Comparison of ENCODE assay signal across 13 cellular contexts in genomic region chr10:7856685-7857084, GRCh38. TPM values are rescaled to one million over a fixed set of nuclear protein-coding genes. Genes with fewer than 3 reads are reported as not detected.
DNase-seq lines count a peak whose midpoint lies in the region; ATAC-seq and TF ChIP-seq lines count a peak whose summit lies in the region.
"Had no signal": no experiment of that assay in that cellular context is flagged by ENCODE, and none has a peak within 500 bp of the region (broad histone marks: within the 10 kb centered on the region; RNA-seq: fewer than 3 reads in every experiment).

No MANE protein-coding gene starts in this region.

- no peak overlapping the region for H3K56ac ChIP-seq in IMR-90 (ENCODE audit: extremely low read depth, insufficient read depth, low read length)

- H3K27me3 Mint-ChIP-seq in nephron (ENCODE audit: low read depth) = no peaks in the 10 kb centered on the region
- H3K27me3 Mint-ChIP-seq: CD4-positive, CD25-positive, alpha-beta regulatory T cell had no signal

- H3K18ac ChIP-seq in IMR-90 (ENCODE audit: low read depth, low read length) = no peak overlapping the region

- H3K27me3 ChIP-seq in IMR-90 (ENCODE audit: control insufficient read depth, insufficient read depth, low read length) (no peaks in the 10 kb centered on the region), hepatocyte (no peaks in the 10 kb centered on the region)

- H2BK15ac ChIP-seq in IMR-90 (ENCODE audit: low read depth, low read length) = no peak overlapping the region

- TF ChIP-seq CTCF in 22Rv1 (IDR thresholded peaks at IDR 0.05) = no peak
- TF ChIP-seq CTCF in IMR-90 (conservative IDR thresholded peaks at IDR 0.05; ENCODE audit: low read depth, low read length) = no peak
- TF ChIP-seq CTCF in hepatocyte (IDR thresholded peaks at IDR 0.05; ENCODE audit: poor library complexity) = no peak
- TF ChIP-seq CTCF in nephron (IDR thresholded peaks at IDR 0.05; ENCODE audit: unreplicated experiment in 3 of 3) = no peak

- H3K4me2 ChIP-seq in IMR-90 (ENCODE audit: low read depth, low read length) = peak overlapping the region; percentile 96
- H3K4me2 ChIP-seq in hepatocyte = peak overlapping the region; percentile 68

- H3K4me3 ChIP-seq in IMR-90 (ENCODE audit: insufficient read depth, low read depth, low read length) (peak overlapping the region; percentile 11; the same call in 1 of the 2 replicates), hepatocyte (peak overlapping the region; percentile 3)

- H4K5ac ChIP-seq in IMR-90 (ENCODE audit: low read depth, low read length) = no peak overlapping the region

- H3K27ac ChIP-seq in 22Rv1 (peak overlapping the region; percentile 43), IMR-90 (ENCODE audit: insufficient read depth, low read length) (no peak overlapping the region), hepatocyte (peak overlapping the region; percentile 17)

- H3K79me1 ChIP-seq in IMR-90 (ENCODE audit: low read depth in 1 of 2, low read length in 2 of 2) = peaks cover 11 to 14% of the 10 kb centered on the region in 2 experiments; a peak in 3 of 4 replicates

- peak; percentile 4 for DNase-seq in IMR-90
- DNase-seq in hepatocyte (ENCODE audit: low spot score) = peak; percentile 11
- DNase-seq: CD4-positive, CD25-positive, alpha-beta regulatory T cell; Karpas-422; NCI-H187 treated with DMSO at 0.1 percent for 48 hours; NCI-H446 had no signal

- H2BK20ac ChIP-seq in IMR-90 (ENCODE audit: low read depth, low read length) = no peak overlapping the region

- H3K9me2 ChIP-seq in hepatocyte (replicated peaks; ENCODE audit: insufficient read depth) = no peaks in the 10 kb centered on the region

- no peaks in the 10 kb centered on the region; the same call in 1 of the 2 replicates for H4K20me1 ChIP-seq in IMR-90 (ENCODE audit: insufficient read depth, low read length)
- H4K20me1 ChIP-seq in hepatocyte (ENCODE audit: insufficient read depth, poor library complexity, severe bottlenecking) = no peaks in the 10 kb centered on the region

- H3K23ac ChIP-seq in IMR-90 (ENCODE audit: low read depth, low read length) = no peak overlapping the region

- H3K9me1 ChIP-seq in IMR-90 (ENCODE audit: insufficient read depth, low read length) = no peaks in the 10 kb centered on the region

- WGBS in IMR-90 (ENCODE audit: extremely low coverage in 2 of 2, insufficient read length in 1 of 2), 2 experiments = no CpG with 5 or more reads among the region's 4 CpGs
- WGBS in hepatocyte (ENCODE audit: low lambda C conversion rate, missing lambda C conversion rate) = 22% methylated on average over 4 of the region's 4 CpGs

- H2AFZ ChIP-seq in IMR-90 (replicated peaks; ENCODE audit: low read length, poor library complexity) = no peak overlapping the region
- peak overlapping the region; percentile 31 for H2AFZ ChIP-seq in hepatocyte

- BruUV-seq in IMR-90 (replicated peaks; lab: Mats Ljungman, UMichigan) = no TSS peak

- no peak overlapping the region for H2AK5ac ChIP-seq in IMR-90 (ENCODE audit: low read depth, low read length)

- no peak overlapping the region for H3K14ac ChIP-seq in IMR-90 (replicated peaks; ENCODE audit: low read depth, low read length)

- POLR2A ChIA-PET in IMR-90 (lab: Charles Lee; ENCODE audit: unreplicated experiment) = no interaction called here

- no peak overlapping the region for H4K91ac ChIP-seq in IMR-90 (ENCODE audit: insufficient read depth, low read depth, low read length)

- peaks cover 31% of the 10 kb centered on the region for H3K36me3 Mint-ChIP-seq in nephron (ENCODE audit: low read depth)

- H2BK5ac ChIP-seq in IMR-90 (ENCODE audit: low read depth, low read length, poor library complexity, severe bottlenecking) = no peak overlapping the region

- intact Hi-C loops in IMR-90 (cut with micrococcal nuclease) = no loop called here

- peaks cover 4% of the 10 kb centered on the region for H3K4me1 ChIP-seq in IMR-90 (ENCODE audit: control insufficient read depth, insufficient read depth, low read length)
- peaks cover 9% of the 10 kb centered on the region for H3K4me1 ChIP-seq in hepatocyte (ENCODE audit: insufficient read depth)

- H3K9ac ChIP-seq in IMR-90 (ENCODE audit: low read depth, low read length) = no peak overlapping the region

- peak overlapping the region; percentile 88 to 97 (median 88) for H3K27ac Mint-ChIP-seq in nephron

- no peak for TF ChIP-seq POLR2A in IMR-90 (IDR thresholded peaks at IDR 0.05; ENCODE audit: low read depth, low read length)

- CTCF ChIA-PET in IMR-90 (lab: Yijun Ruan, JAX) = interaction anchor here (0.6 kb wide), 2 partner anchors 274 to 1254 kb away, joined by 6 to 7 read pairs; no protein-coding TSS in a partner anchor

- H3K4me3 Mint-ChIP-seq in nephron = peak overlapping the region in 2 of 3 experiments; percentile 27 to 40

- TF ChIP-seq RAD21 in IMR-90 (IDR thresholded peaks at IDR 0.05; ENCODE audit: low read length) = no peak

- no peak overlapping the region for H4K8ac ChIP-seq in IMR-90 (ENCODE audit: low read depth in 2 of 2, low read length in 2 of 2)

- peaks cover 2% of the 10 kb centered on the region; the same call in 1 of the 2 replicates for H3K9me3 ChIP-seq in IMR-90 (ENCODE audit: control insufficient read depth, insufficient read depth, low read length)
- peaks cover 7% of the 10 kb centered on the region for H3K9me3 ChIP-seq in hepatocyte (ENCODE audit: low read depth)

- H3K9me3 Mint-ChIP-seq in nephron = peaks cover 18% of the 10 kb centered on the region

- in situ Hi-C loops in IMR-90 (cut with MboI; ENCODE audit: low sequenced_read_pairs) = no loop called here

- H2BK120ac ChIP-seq in IMR-90 (ENCODE audit: low read depth, low read length) = no peak overlapping the region

- no peak overlapping the region for H3K4ac ChIP-seq in IMR-90 (ENCODE audit: low read depth, low read length)

- H3K36me3 ChIP-seq in IMR-90 (ENCODE audit: control insufficient read depth, insufficient read depth, low read length) (no peaks in the 10 kb centered on the region), hepatocyte (replicated peaks; ENCODE audit: insufficient read depth, low read depth) (no peaks in the 10 kb centered on the region)

- peaks cover 37% of the 10 kb centered on the region for H3K4me1 Mint-ChIP-seq in nephron

- ATAC-seq in IMR-90 (ENCODE audit: low read depth) = peak; percentile 66
- no peak for ATAC-seq in GM19328 (IDR thresholded peaks at IDR 0.05; ENCODE audit: unreplicated experiment)
- no peak for ATAC-seq in SK-N-SH treated with all-trans-retinoic acid at 6 μM for 48 hours
- no peak for ATAC-seq in GM21447 (IDR thresholded peaks at IDR 0.05; ENCODE audit: unreplicated experiment)
- no peak for ATAC-seq in GM18867 (IDR thresholded peaks at IDR 0.05; ENCODE audit: unreplicated experiment)
- ATAC-seq: Right ventricle myocardium inferior had no signal

- no peak overlapping the region for H2AK9ac ChIP-seq in IMR-90 (replicated peaks; ENCODE audit: low read depth, low read length, poor library complexity)

- peaks cover 58% of the 10 kb centered on the region for H3K79me2 ChIP-seq in hepatocyte

- dilution Hi-C loops in IMR-90 (cut with HindIII; ENCODE audit: low sequenced_read_pairs, unreplicated experiment) = no loop called here

TF ChIP-seq in IMR-90, 13 proteins besides CTCF, POLR2A, EP300 and RAD21 (continues in another document):
- TF ChIP-seq, protein P1, sequence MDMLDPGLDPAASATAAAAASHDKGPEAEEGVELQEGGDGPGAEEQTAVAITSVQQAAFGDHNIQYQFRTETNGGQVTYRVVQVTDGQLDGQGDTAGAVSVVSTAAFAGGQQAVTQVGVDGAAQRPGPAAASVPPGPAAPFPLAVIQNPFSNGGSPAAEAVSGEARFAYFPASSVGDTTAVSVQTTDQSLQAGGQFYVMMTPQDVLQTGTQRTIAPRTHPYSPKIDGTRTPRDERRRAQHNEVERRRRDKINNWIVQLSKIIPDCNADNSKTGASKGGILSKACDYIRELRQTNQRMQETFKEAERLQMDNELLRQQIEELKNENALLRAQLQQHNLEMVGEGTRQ (IDR thresholded peaks at IDR 0.05; ENCODE audit: low read depth, low read length) = no peak
- TF ChIP-seq ELK1 (IDR thresholded peaks at IDR 0.05; ENCODE audit: borderline replicate concordance, low read depth, low read length) = no peak
- no peak for TF ChIP-seq BHLHE40 (IDR thresholded peaks at IDR 0.05; ENCODE audit: low read depth, low read length)
- TF ChIP-seq CHD1 (IDR thresholded peaks at IDR 0.05; ENCODE audit: low read depth, low read length) = no peak

TF ChIP-seq in SK-N-SH treated with all-trans-retinoic acid at 6 μM for 48 hours, 23 proteins besides CTCF, POLR2A, EP300 and RAD21:
- TF ChIP-seq ZNF70 (CRISPR knock-in tag; IDR thresholded peaks at IDR 0.05) (no peak), GLIS3 (CRISPR knock-in tag; IDR thresholded peaks at IDR 0.05) (no peak), TCF4 (CRISPR knock-in tag; IDR thresholded peaks at IDR 0.05; ENCODE audit: borderline replicate concordance) (no peak)

RNA-seq across cellular contexts. Expression of gene TAF3, which starts 38.4 kb away (rescaled TPM):
- total RNA-seq in IMR-90 (2012; rRNA removed) = 1.4 TPM in 2 replicates
- 2.2 and 2.3 TPM in 2 replicates for polyA plus RNA-seq in IMR-90 (2012; rRNA removed)
- polyA plus RNA-seq in IMR-90 (2012; cell fraction: cytosol; rRNA removed) = 1.4 and 1.6 TPM in 2 replicates
- polyA plus RNA-seq in IMR-90 (2012; cell fraction: nucleus; rRNA removed; ENCODE audit: low replicate concordance) = 1.4 and 2.0 TPM in 2 replicates
- 3.3 and 4.1 TPM in 2 replicates for total RNA-seq in hepatocyte
- polyA plus RNA-seq in hepatocyte = 6.4 and 7.7 TPM in 2 replicates
